Comparison of ENCODE assay signal across 1 cellular context in genomic region chr11:65120831-65121230, GRCh38.
TF ChIP-seq lines count a peak whose summit lies in the region.

No MANE protein-coding gene starts in this region.

TF ChIP-seq in GM12878, 131 proteins besides CTCF, POLR2A, EP300 and RAD21:
- TF ChIP-seq SIN3A (IDR thresholded peaks at IDR 0.05; ENCODE audit: low read depth, low read length) (no peak), MYB (IDR thresholded peaks at IDR 0.05; ENCODE audit: borderline replicate concordance, low read depth, low read length) (no peak), CHD4 (IDR thresholded peaks at IDR 0.05) (no peak), SMARCA5 (IDR thresholded peaks at IDR 0.05) (no peak), SKIL (IDR thresholded peaks at IDR 0.05; ENCODE audit: low read depth, poor library complexity, severe bottlenecking) (no peak), ZBTB40 (IDR thresholded peaks at IDR 0.05; ENCODE audit: borderline replicate concordance) (no peak), ATF3 (IDR thresholded peaks at IDR 0.05; ENCODE audit: borderline replicate concordance, extremely low read depth, low read depth, low read length) (no peak), CHD1 (IDR thresholded peaks at IDR 0.05; ENCODE audit: low read depth, low read length) (no peak), ZBTB11 (CRISPR knock-in tag; IDR thresholded peaks at IDR 0.05) (no peak), MLLT1 (IDR thresholded peaks at IDR 0.05) (no peak), ATF2 (IDR thresholded peaks at IDR 0.05; ENCODE audit: low read length) (no peak), HCFC1 (IDR thresholded peaks at IDR 0.05; ENCODE audit: low read length) (no peak), TCF3 (IDR thresholded peaks at IDR 0.05; ENCODE audit: borderline replicate concordance, insufficient read depth, low read depth, low read length) (no peak), ZNF24 (IDR thresholded peaks at IDR 0.05) (no peak), MTA3 (IDR thresholded peaks at IDR 0.05; ENCODE audit: borderline replicate concordance, low read length) (no peak), NFIC (IDR thresholded peaks at IDR 0.05; ENCODE audit: low read depth, low read length) (no peak), CBFB (IDR thresholded peaks at IDR 0.05; ENCODE audit: low read depth) (no peak), CBX5 (IDR thresholded peaks at IDR 0.05; ENCODE audit: low read depth) (no peak), KAT2A (conservative IDR thresholded peaks at IDR 0.05; ENCODE audit: control insufficient read depth, low read depth, low read length) (no peak)
TF ChIP-seq in GM12878: peak in this region for 0.
